8 cellular contexts compared by ENCODE assay signal in the genomic region with DNA sequence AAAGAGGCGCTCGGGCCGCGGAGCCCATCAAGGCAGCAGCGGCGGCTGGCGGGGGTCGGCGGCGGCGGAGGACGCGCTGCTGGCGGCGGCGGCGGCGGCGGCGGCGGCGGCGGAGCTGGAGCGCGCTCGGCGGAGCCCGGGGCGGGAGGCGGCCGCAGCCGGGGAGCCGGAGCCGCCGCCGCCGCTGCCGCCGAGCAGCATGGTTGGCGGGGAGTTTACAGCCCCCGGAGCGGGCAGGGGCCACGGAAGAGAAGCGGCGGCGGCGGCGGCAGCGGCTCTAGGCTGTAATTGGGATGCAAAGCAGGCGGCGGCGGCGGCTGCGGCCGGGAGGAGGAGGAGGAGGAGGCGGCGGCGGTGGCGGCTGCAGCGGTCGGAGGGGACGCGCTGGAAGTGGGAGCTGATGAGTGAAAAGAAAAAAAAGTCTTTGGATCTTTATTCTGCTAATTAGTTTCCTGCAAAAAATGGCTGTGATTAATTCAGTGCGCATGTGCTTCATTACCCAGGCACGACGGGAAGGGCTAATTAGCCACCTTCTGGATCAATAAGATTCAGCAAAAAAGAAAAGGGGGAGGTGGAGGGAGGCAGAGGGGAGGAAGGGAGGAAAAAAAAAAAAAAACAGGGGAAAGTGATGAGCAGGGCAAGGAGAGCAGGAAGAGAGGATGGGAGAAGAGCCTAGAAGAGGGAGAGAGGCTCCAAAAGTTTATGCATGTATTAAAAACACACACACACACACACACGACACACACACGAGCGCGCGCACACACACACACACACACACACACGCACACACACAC. TPM values are rescaled to one million over a fixed set of nuclear protein-coding genes. Genes with fewer than 3 reads are reported as not detected.
DNase-seq lines count a peak whose midpoint lies in the region; ATAC-seq and TF ChIP-seq lines count a peak whose summit lies in the region.

No MANE protein-coding gene starts in this region.

- peaks cover 47% of the 10 kb centered on the region for H3K27me3 Mint-ChIP-seq in T-helper 2 cell treated with Interferon-gamma antibody and Interleukin-4, amounts not matched to agents 5 μg/mL and 100 μg/mL, for 36 hours (ENCODE audit: low read depth)
- H3K27me3 Mint-ChIP-seq in activated naive CD4-positive, alpha-beta T cell treated with anti-CD3 and anti-CD28 coated beads, Interleukin-2, amount 10 ng/mL, durations not matched to agents 7 days and 5 days: peaks cover 48% of the 10 kb centered on the region

- RAD21 ChIA-PET in HCT116 (lab: Charles Lee; ENCODE audit: low non-redundant PET in 1 of 2, low total read pairs in 2 of 2, uncharacterized antibody in 2 of 2, unreplicated experiment in 2 of 2): interaction anchor here in 1 of 2 experiments (0.6 to 0.7 kb wide), 3 partner anchors 11 to 821 kb away, joined by 3 to 4 read pairs (median 4); no protein-coding TSS in a partner anchor

- peak overlapping the region; percentile 85 for H3K4me2 ChIP-seq in HCT116 (ENCODE audit: low read length)

- TF ChIP-seq RAD21 in HCT116 (IDR thresholded peaks at IDR 0.05; ENCODE audit: low read depth): no peak

- no peak for TF ChIP-seq CTCF in HCT116 (IDR thresholded peaks at IDR 0.05 in 2 of 3, conservative IDR thresholded peaks at IDR 0.05 in 1 of 3; ENCODE audit: borderline replicate concordance in 1 of 3, insufficient read depth in 1 of 3, low read depth in 2 of 3, low read length in 2 of 3)

- H3K4me1 Mint-ChIP-seq in T-helper 2 cell treated with Interferon-gamma antibody and Interleukin-4, amounts not matched to agents 5 μg/mL and 100 μg/mL, for 36 hours (ENCODE audit: low read depth): peaks cover 18% of the 10 kb centered on the region
- peaks cover 44% of the 10 kb centered on the region for H3K4me1 Mint-ChIP-seq in activated naive CD4-positive, alpha-beta T cell treated with anti-CD3 and anti-CD28 coated beads, Interleukin-2, amount 10 ng/mL, durations not matched to agents 7 days and 5 days

- H3K9me2 ChIP-seq in HCT116 (ENCODE audit: insufficient read depth): no peaks in the 10 kb centered on the region

- TF ChIP-seq POLR2A in HCT116 (IDR thresholded peaks at IDR 0.05; ENCODE audit: borderline replicate concordance, extremely low read depth, insufficient read depth, insufficient read length): no peak

- intact Hi-C loops in HCT116 (cut with micrococcal nuclease): loop anchor here (10.0 kb wide), 1 partner anchor 224 kb away; no protein-coding TSS in a partner anchor
- intact Hi-C loops in left cardiac atrium (cut with DNase I): loop anchor here (5.0 to 10.0 kb wide), 2 partner anchors 122 to 224 kb away; no protein-coding TSS in a partner anchor

- peak overlapping the region; percentile 82 for H3K4me3 Mint-ChIP-seq in T-helper 2 cell treated with Interferon-gamma antibody and Interleukin-4, amounts not matched to agents 5 μg/mL and 100 μg/mL, for 36 hours
- peak overlapping the region; percentile 77 for H3K4me3 Mint-ChIP-seq in activated naive CD4-positive, alpha-beta T cell treated with anti-CD3 and anti-CD28 coated beads, Interleukin-2, amount 10 ng/mL, durations not matched to agents 7 days and 5 days

- BruUV-seq in HCT116 (replicated peaks; lab: Mats Ljungman, UMichigan): no TSS peak

- no peaks in the 10 kb centered on the region for H3K9me3 Mint-ChIP-seq in T-helper 2 cell treated with Interferon-gamma antibody and Interleukin-4, amounts not matched to agents 5 μg/mL and 100 μg/mL, for 36 hours
- no peaks in the 10 kb centered on the region for H3K9me3 Mint-ChIP-seq in activated naive CD4-positive, alpha-beta T cell treated with anti-CD3 and anti-CD28 coated beads, Interleukin-2, amount 10 ng/mL, durations not matched to agents 7 days and 5 days

- peak overlapping the region; percentile 26 for H3K27ac Mint-ChIP-seq in T-helper 2 cell treated with Interferon-gamma antibody and Interleukin-4, amounts not matched to agents 5 μg/mL and 100 μg/mL, for 36 hours
- H3K27ac Mint-ChIP-seq in activated naive CD4-positive, alpha-beta T cell treated with anti-CD3 and anti-CD28 coated beads, Interleukin-2, amount 10 ng/mL, durations not matched to agents 7 days and 5 days: peak overlapping the region; percentile 78

- H3K4me1 ChIP-seq in HCT116 (ENCODE audit: control insufficient read depth in 1 of 2, insufficient read depth in 2 of 2, low read length in 2 of 2): peaks cover 36 to 45% of the 10 kb centered on the region in 2 experiments

- H3K36me3 Mint-ChIP-seq in T-helper 2 cell treated with Interferon-gamma antibody and Interleukin-4, amounts not matched to agents 5 μg/mL and 100 μg/mL, for 36 hours (ENCODE audit: low read depth): no peaks in the 10 kb centered on the region
- peaks cover 6% of the 10 kb centered on the region for H3K36me3 Mint-ChIP-seq in activated naive CD4-positive, alpha-beta T cell treated with anti-CD3 and anti-CD28 coated beads, Interleukin-2, amount 10 ng/mL, durations not matched to agents 7 days and 5 days

- POLR2A ChIA-PET in HCT116 (lab: Charles Lee): interaction anchor here (0.7 kb wide), 1 partner anchor 155 kb away, joined by 3 read pairs; no protein-coding TSS in a partner anchor

- H3K27ac ChIP-seq in HCT116 (ENCODE audit: low read depth, low read length): peak overlapping the region; percentile 64

- peak; percentile 37 for ATAC-seq in HCT116
- peak; percentile 12 to 24 for ATAC-seq in left cardiac atrium

- DNase-seq in T-helper 2 cell treated with Interferon-gamma antibody and Interleukin-4, amounts not matched to agents 5 μg/mL and 100 μg/mL, for 36 hours (ENCODE audit: low spot score): no peak
- DNase-seq in T-helper 2 cell (no peak), HCT116 (ENCODE audit: low read depth, low spot score) (peak; percentile 38), NCI-H146 treated with DMSO at 0.1 percent for 48 hours (lab: John Stamatoyannopoulos, UW; ENCODE audit: unreplicated experiment) (peak; percentile 54), left cardiac atrium (peak; percentile 35), renal cortical epithelial cell (ENCODE audit: low read depth) (peak; percentile 46), SKM-1 (lab: John Stamatoyannopoulos, UW; ENCODE audit: unreplicated experiment) (no peak)
- peak; percentile 37 for DNase-seq in activated naive CD4-positive, alpha-beta T cell treated with anti-CD3 and anti-CD28 coated beads, Interleukin-2, amount 10 ng/mL, durations not matched to agents 7 days and 5 days

- no peaks in the 10 kb centered on the region for H3K36me3 ChIP-seq in HCT116 (ENCODE audit: control insufficient read depth in 1 of 2, insufficient read depth in 2 of 2, low read length in 2 of 2)

- peak overlapping the region; percentile 62 for H3K9ac ChIP-seq in HCT116 (ENCODE audit: low read length)

- peak overlapping the region; percentile 51 to 71 for H3K4me3 ChIP-seq in HCT116 (replicated peaks in 1 of 2; ENCODE audit: low read depth in 1 of 2, low read length in 2 of 2)

- H2AFZ ChIP-seq in HCT116 (ENCODE audit: low read depth, low read length, poor library complexity, severe bottlenecking): no peak overlapping the region

- CTCF ChIA-PET in HCT116 (lab: Charles Lee): no interaction called here
- CTCF ChIA-PET in activated naive CD4-positive, alpha-beta T cell treated with anti-CD3 and anti-CD28 coated beads, Interleukin-2, amount 10 ng/mL, durations not matched to agents 7 days and 5 days (lab: Charles Lee): interaction anchor here (0.8 kb wide), 1 partner anchor 226 kb away, joined by 3 read pairs; no protein-coding TSS in a partner anchor

- H3K9me3 ChIP-seq in HCT116 (ENCODE audit: control insufficient read depth in 1 of 2, insufficient read depth in 1 of 2, low read depth in 1 of 2, low read length in 2 of 2): no peaks in the 10 kb centered on the region

- no peaks in the 10 kb centered on the region for H3K27me3 ChIP-seq in HCT116 (ENCODE audit: insufficient read depth, low read length)

- no peaks in the 10 kb centered on the region for H4K20me1 ChIP-seq in HCT116 (ENCODE audit: insufficient read depth)

- peaks cover 38% of the 10 kb centered on the region for H3K79me2 ChIP-seq in HCT116 (ENCODE audit: insufficient read depth, low read length)

TF ChIP-seq in HCT116, 20 proteins besides CTCF, POLR2A, EP300 and RAD21 (continues in another document):
- TF ChIP-seq, protein P1, sequence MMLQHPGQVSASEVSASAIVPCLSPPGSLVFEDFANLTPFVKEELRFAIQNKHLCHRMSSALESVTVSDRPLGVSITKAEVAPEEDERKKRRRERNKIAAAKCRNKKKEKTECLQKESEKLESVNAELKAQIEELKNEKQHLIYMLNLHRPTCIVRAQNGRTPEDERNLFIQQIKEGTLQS (IDR thresholded peaks at IDR 0.05): no peak
- no peak for TF ChIP-seq CEBPB (IDR thresholded peaks at IDR 0.05; ENCODE audit: low read depth)
- no peak for TF ChIP-seq SRF (IDR thresholded peaks at IDR 0.05; ENCODE audit: low read depth)
- TF ChIP-seq ZFX (IDR thresholded peaks at IDR 0.05): no peak
- no peak for TF ChIP-seq EGR1 (IDR thresholded peaks at IDR 0.05; ENCODE audit: low read depth)
- TF ChIP-seq ELF1 (IDR thresholded peaks at IDR 0.05; ENCODE audit: borderline replicate concordance, low read depth): no peak
- no peak for TF ChIP-seq YY1 (IDR thresholded peaks at IDR 0.05; ENCODE audit: extremely low read depth, insufficient replicate concordance, low read depth, low read length)
- TF ChIP-seq, protein P2, sequence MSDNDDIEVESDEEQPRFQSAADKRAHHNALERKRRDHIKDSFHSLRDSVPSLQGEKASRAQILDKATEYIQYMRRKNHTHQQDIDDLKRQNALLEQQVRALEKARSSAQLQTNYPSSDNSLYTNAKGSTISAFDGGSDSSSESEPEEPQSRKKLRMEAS (IDR thresholded peaks at IDR 0.05): no peak; the same call in 1 of the 2 replicates
- no peak for TF ChIP-seq EZH2phosphoT487 (IDR thresholded peaks at IDR 0.05; ENCODE audit: borderline replicate concordance)
- TF ChIP-seq, protein P3, sequence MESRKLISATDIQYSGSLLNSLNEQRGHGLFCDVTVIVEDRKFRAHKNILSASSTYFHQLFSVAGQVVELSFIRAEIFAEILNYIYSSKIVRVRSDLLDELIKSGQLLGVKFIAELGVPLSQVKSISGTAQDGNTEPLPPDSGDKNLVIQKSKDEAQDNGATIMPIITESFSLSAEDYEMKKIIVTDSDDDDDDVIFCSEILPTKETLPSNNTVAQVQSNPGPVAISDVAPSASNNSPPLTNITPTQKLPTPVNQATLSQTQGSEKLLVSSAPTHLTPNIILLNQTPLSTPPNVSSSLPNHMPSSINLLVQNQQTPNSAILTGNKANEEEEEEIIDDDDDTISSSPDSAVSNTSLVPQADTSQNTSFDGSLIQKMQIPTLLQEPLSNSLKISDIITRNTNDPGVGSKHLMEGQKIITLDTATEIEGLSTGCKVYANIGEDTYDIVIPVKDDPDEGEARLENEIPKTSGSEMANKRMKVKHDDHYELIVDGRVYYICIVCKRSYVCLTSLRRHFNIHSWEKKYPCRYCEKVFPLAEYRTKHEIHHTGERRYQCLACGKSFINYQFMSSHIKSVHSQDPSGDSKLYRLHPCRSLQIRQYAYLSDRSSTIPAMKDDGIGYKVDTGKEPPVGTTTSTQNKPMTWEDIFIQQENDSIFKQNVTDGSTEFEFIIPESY (IDR thresholded peaks at IDR 0.05; ENCODE audit: extremely low read depth, insufficient replicate concordance, low read length): no peak
- TF ChIP-seq JUND (IDR thresholded peaks at IDR 0.05): no peak

RNA-seq across cellular contexts. Expression of a gene that starts 10.9 kb away (rescaled TPM):
- 6.3 TPM for total RNA-seq in HCT116 (2021; ENCODE audit: unreplicated experiment)
- polyA plus RNA-seq in HCT116 (2012): 1.5 and 1.8 TPM in 2 replicates
- 10 to 100 TPM; 11.9 to 12.6 TPM for total RNA-seq in left cardiac atrium
- total RNA-seq in renal cortical epithelial cell: 4.5 and 14.2 TPM in 2 replicates

Comparison
In these comparisons a context has a peak if more than half of its experiments do, and no peak if none do; other contexts are left out.
1. DNase-seq: peak in HCT116 (single experiment), NCI-H146 treated with DMSO at 0.1 percent for 48 hours (single experiment), activated naive CD4-positive, alpha-beta T cell treated with anti-CD3 and anti-CD28 coated beads, Interleukin-2, amount 10 ng/mL, durations not matched to agents 7 days and 5 days (single experiment), left cardiac atrium (single experiment) and renal cortical epithelial cell (single experiment); none in T-helper 2 cell treated with Interferon-gamma antibody and Interleukin-4, amounts not matched to agents 5 μg/mL and 100 μg/mL, for 36 hours (single experiment), T-helper 2 cell (0 of 5) and SKM-1 (single experiment).